Comparison of ENCODE assay signal across 9 cellular contexts in the genomic region with DNA sequence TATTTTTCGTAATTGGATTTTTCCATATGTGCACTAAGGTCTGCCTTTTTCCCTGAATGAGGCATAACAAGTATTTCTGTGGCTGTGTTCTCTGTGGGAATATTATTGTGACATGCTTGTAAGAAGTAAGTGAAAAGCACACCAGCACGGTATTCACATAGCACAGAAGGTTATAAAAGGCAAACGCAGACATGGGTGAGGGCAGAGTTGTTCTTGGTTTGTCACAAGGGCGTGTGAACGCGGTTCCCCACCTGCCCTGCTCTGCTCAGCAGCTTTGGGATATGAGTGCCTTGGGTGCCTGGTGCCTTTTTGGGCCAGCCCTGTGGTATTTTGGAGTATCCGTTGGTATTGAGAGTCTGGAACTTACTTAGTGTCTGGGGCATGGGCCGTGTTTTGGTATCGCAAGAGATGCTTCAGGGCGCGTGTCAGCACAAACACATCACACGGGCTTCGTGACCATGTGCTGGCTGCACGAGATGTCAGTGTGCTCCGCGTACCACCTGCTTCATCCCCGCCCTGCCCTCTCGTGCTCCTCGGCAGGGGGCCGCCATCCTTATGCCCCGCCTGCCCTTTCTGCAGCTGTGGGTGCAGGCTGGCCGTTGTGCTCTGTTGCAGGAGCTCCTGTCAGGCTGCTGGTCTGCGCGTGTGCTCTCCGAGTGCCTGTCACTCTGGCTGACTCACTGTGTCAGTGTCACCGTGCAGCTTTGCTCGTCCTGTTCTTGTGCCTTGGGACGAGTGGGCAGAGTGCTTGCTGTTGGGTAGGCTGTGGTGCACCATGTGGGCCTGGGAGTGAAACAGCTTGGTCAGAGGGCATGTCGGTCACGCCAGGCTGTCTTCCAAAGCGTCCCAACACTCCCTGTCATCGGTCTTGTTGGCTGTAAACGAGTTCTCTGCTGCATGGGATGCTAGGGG. TPM values are rescaled to one million over a fixed set of nuclear protein-coding genes. Genes with fewer than 3 reads are reported as not detected.
DNase-seq lines count a peak whose midpoint lies in the region; ATAC-seq and TF ChIP-seq lines count a peak whose summit lies in the region.
"Had no signal": no experiment of that assay in that cellular context is flagged by ENCODE, and none has a peak within 500 bp of the region (broad histone marks: within the 10 kb centered on the region; RNA-seq: fewer than 3 reads in every experiment).

No MANE protein-coding gene starts in this region.

- TF ChIP-seq CTCF in Panc1 (IDR thresholded peaks at IDR 0.05) = no peak

- no peaks in the 10 kb centered on the region for H3K9me3 ChIP-seq in CD4-positive, alpha-beta memory T cell (ENCODE audit: control insufficient read depth in 1 of 2, low read length in 2 of 2)
- H3K9me3 ChIP-seq in Panc1 (ENCODE audit: control insufficient read depth, insufficient read depth, low read depth, low read length) (no peaks in the 10 kb centered on the region), neuronal stem cell (replicated peaks in 1 of 2; ENCODE audit: control insufficient read depth in 2 of 2, insufficient read depth in 1 of 2, low read depth in 1 of 2, low read length in 2 of 2) (peaks cover 0 to 6% of the 10 kb centered on the region in 2 donors)

- peaks cover 89% of the 10 kb centered on the region for H3K4me1 ChIP-seq in CD4-positive, alpha-beta memory T cell (ENCODE audit: insufficient read depth, low read length)
- H3K4me1 ChIP-seq in Panc1 (ENCODE audit: control insufficient read depth, insufficient read depth, low read length) = peaks cover 25% of the 10 kb centered on the region
- peaks cover 27% of the 10 kb centered on the region in 2 donors for H3K4me1 ChIP-seq in neuronal stem cell (ENCODE audit: control insufficient read depth in 2 of 2, insufficient read depth in 1 of 2, low read depth in 1 of 2, low read length in 2 of 2)

- no peak for ATAC-seq in Panc1
- peak; percentile 58 for ATAC-seq in Right ventricle myocardium superior (ENCODE audit: poor library complexity)
- no peak for ATAC-seq in GM18868 (IDR thresholded peaks at IDR 0.05; ENCODE audit: unreplicated experiment)
- no peak for ATAC-seq in GM18517 (IDR thresholded peaks at IDR 0.05; ENCODE audit: unreplicated experiment)

- H3K27me3 ChIP-seq in CD4-positive, alpha-beta memory T cell (ENCODE audit: insufficient read depth, low read length) = no peaks in the 10 kb centered on the region
- H3K27me3 ChIP-seq in Panc1 (ENCODE audit: control insufficient read depth, insufficient read depth, low read length) = no peaks in the 10 kb centered on the region
- no peaks in the 10 kb centered on the region for H3K27me3 ChIP-seq in neuronal stem cell (ENCODE audit: control insufficient read depth in 3 of 3, insufficient read depth in 3 of 3, low read depth in 1 of 3, low read length in 3 of 3)

- H3K4ac ChIP-seq in neuronal stem cell (ENCODE audit: low read length) = no peak overlapping the region

- POLR2A ChIA-PET in CD4-positive, alpha-beta memory T cell (lab: Charles Lee; ENCODE audit: partially characterized antibody) = interaction anchor here (0.6 to 1.5 kb wide), 2 partner anchors 12 to 16 kb away, joined by 3 to 4 read pairs; no protein-coding TSS in a partner anchor
- POLR2A ChIA-PET in Panc1 (lab: Charles Lee) = no interaction called here

- H3K27ac Mint-ChIP-seq in CD4-positive, alpha-beta memory T cell = peak overlapping the region in 5 of 7 donors; percentile 24 to 72 (median 27)

- no CpG with 5 or more reads among the region's 33 CpGs for WGBS in neuronal stem cell (ENCODE audit: extremely low coverage in 2 of 2, insufficient read length in 2 of 2, insufficient replicate concordance in 1 of 2), 2 donors

- peak overlapping the region; percentile 63 for H2AK5ac ChIP-seq in neuronal stem cell (ENCODE audit: low read depth, low read length)

- peaks cover 47 to 89% (median 62%) of the 10 kb centered on the region in 4 donors for H3K4me1 Mint-ChIP-seq in CD4-positive, alpha-beta memory T cell

- H4K8ac ChIP-seq in neuronal stem cell (ENCODE audit: low read depth, low read length) = no peak overlapping the region

- CTCF ChIA-PET in CD4-positive, alpha-beta memory T cell (lab: Charles Lee; ENCODE audit: partially characterized antibody) = no interaction called here
- CTCF ChIA-PET in Panc1 (lab: Charles Lee) = no interaction called here

- peaks cover 0 to 7% (median 0%) of the 10 kb centered on the region in 8 donors for H3K9me3 Mint-ChIP-seq in CD4-positive, alpha-beta memory T cell

- peak overlapping the region; percentile 59 for H2BK5ac ChIP-seq in neuronal stem cell (ENCODE audit: low read length)

- no peak overlapping the region for H2AFZ ChIP-seq in neuronal stem cell (ENCODE audit: low read length)

- H3K36me3 Mint-ChIP-seq in CD4-positive, alpha-beta memory T cell = peaks cover 23 to 54% of the 10 kb centered on the region in 2 donors

- peak in 1 of 5 donors; percentile 31 for DNase-seq in CD4-positive, alpha-beta memory T cell
- no peak for DNase-seq in Panc1 (ENCODE audit: low read depth, low spot score)
- peak; percentile 72 for DNase-seq in Right ventricle myocardium superior
- DNase-seq in neuronal stem cell (ENCODE audit: low spot score) = no peak
- no peak for DNase-seq in GM03348 (ENCODE audit: low spot score)
- no peak for DNase-seq in DMS114 treated with DMSO at 0.1 percent for 48 hours (lab: John Stamatoyannopoulos, UW; ENCODE audit: unreplicated experiment)
- DNase-seq: NCI-H345 had no signal

- no peak overlapping the region for H2BK15ac ChIP-seq in neuronal stem cell (ENCODE audit: low read length)

- in situ Hi-C loops in Panc1 (cut with HindIII; ENCODE audit: low pct_unique_long_range_greater_than_20kb, low sequenced_read_pairs) = no loop called here

- peaks cover 29% of the 10 kb centered on the region for H3K79me1 ChIP-seq in neuronal stem cell (ENCODE audit: low read depth, low read length)

- peak overlapping the region; percentile 25 for H3K14ac ChIP-seq in neuronal stem cell (ENCODE audit: low read length)

- peaks cover 28% of the 10 kb centered on the region for H3K36me3 ChIP-seq in CD4-positive, alpha-beta memory T cell (ENCODE audit: insufficient read depth, low read length)
- H3K36me3 ChIP-seq in Panc1 (ENCODE audit: control insufficient read depth, insufficient read depth, low read length) (no peaks in the 10 kb centered on the region), neuronal stem cell (replicated peaks in 1 of 2; ENCODE audit: control insufficient read depth in 2 of 2, insufficient read depth in 2 of 2, low read length in 2 of 2) (peaks cover 8 to 48% of the 10 kb centered on the region in 2 donors)

- peak overlapping the region; percentile 50 for H3K9ac ChIP-seq in neuronal stem cell (ENCODE audit: low read depth, low read length, poor library complexity)

- H2BK120ac ChIP-seq in neuronal stem cell (ENCODE audit: low read depth, low read length) = no peak overlapping the region

- H3K18ac ChIP-seq in neuronal stem cell (ENCODE audit: low read length) = peak overlapping the region; percentile 19

- no peak overlapping the region for H3K4me3 ChIP-seq in CD4-positive, alpha-beta memory T cell (ENCODE audit: low read length in 2 of 2)
- no peak overlapping the region for H3K4me3 ChIP-seq in Panc1 (ENCODE audit: low read depth in 2 of 2, low read length in 2 of 2)
- no peak overlapping the region for H3K4me3 ChIP-seq in neuronal stem cell (ENCODE audit: low read length in 2 of 2)

- H3K27ac ChIP-seq in CD4-positive, alpha-beta memory T cell (ENCODE audit: low read depth, low read length) = no peak overlapping the region
- no peak overlapping the region for H3K27ac ChIP-seq in Panc1 (ENCODE audit: low read length)
- no peak overlapping the region for H3K27ac ChIP-seq in neuronal stem cell (replicated peaks; ENCODE audit: low read length)

- H3K27me3 Mint-ChIP-seq in CD4-positive, alpha-beta memory T cell = no peaks in the 10 kb centered on the region

- BruUV-seq in Panc1 (replicated peaks; lab: Mats Ljungman, UMichigan) = TSS peak; percentile 21

- peak overlapping the region; percentile 96 for H4K91ac ChIP-seq in neuronal stem cell (ENCODE audit: low read depth, low read length, poor library complexity)

- H3K4me3 Mint-ChIP-seq in CD4-positive, alpha-beta memory T cell = peak overlapping the region; percentile 7 to 68 (median 35)

- no peak overlapping the region for H3K4me2 ChIP-seq in neuronal stem cell (ENCODE audit: insufficient read depth, low read length, poor library complexity, severe bottlenecking)

- H3K23ac ChIP-seq in neuronal stem cell (ENCODE audit: low read depth, low read length, poor library complexity) = no peak overlapping the region

- intact Hi-C loops in CD4-positive, alpha-beta memory T cell (cut with micrococcal nuclease) = no loop called here
- intact Hi-C loops in Panc1 (cut with micrococcal nuclease; ENCODE audit: unreplicated experiment) (no loop called here), Right ventricle myocardium superior (cut with DNase I) (no loop called here)

- H2BK12ac ChIP-seq in neuronal stem cell (ENCODE audit: low read length) = peak overlapping the region; percentile 60

RNA-seq across cellular contexts. Expression of gene SKI, which starts 15.0 kb away (rescaled TPM):
- 100 to 1,000 TPM in 1 of 2 experiments, 10 to 100 TPM in 1; 96.1 to 104 TPM for total RNA-seq in CD4-positive, alpha-beta memory T cell
- polyA plus RNA-seq in CD4-positive, alpha-beta memory T cell = under 1 TPM; 0.08 to 0.86 TPM
- total RNA-seq in Panc1 (2021; ENCODE audit: unreplicated experiment) (63.2 TPM), Right ventricle myocardium superior (35.1 TPM)
- polyA plus RNA-seq in Panc1 (2012; ENCODE audit: insufficient read length) = 35.0 TPM
- polyA plus RNA-seq in neuronal stem cell (2013, experiment 1 of 2) = 37.5 TPM
- polyA plus RNA-seq in neuronal stem cell (2013, experiment 2 of 2) = 41.3 TPM

RNA-seq across cellular contexts. Expression of gene FAAP20, which starts 48.5 kb away (rescaled TPM):
- 10 to 100 TPM; 38.4 to 40.8 TPM for total RNA-seq in CD4-positive, alpha-beta memory T cell
- polyA plus RNA-seq in CD4-positive, alpha-beta memory T cell = 10 to 100 TPM; 54.2 to 58.9 TPM
- total RNA-seq in Panc1 (2021; ENCODE audit: unreplicated experiment) (177 TPM), Right ventricle myocardium superior (38.7 TPM)
- 197 TPM for polyA plus RNA-seq in Panc1 (2012; ENCODE audit: insufficient read length)
- polyA plus RNA-seq in neuronal stem cell (2013, experiment 1 of 2) = 108 TPM
- 108 TPM for polyA plus RNA-seq in neuronal stem cell (2013, experiment 2 of 2)
